8 cellular contexts compared by ENCODE assay signal in the genomic region with DNA sequence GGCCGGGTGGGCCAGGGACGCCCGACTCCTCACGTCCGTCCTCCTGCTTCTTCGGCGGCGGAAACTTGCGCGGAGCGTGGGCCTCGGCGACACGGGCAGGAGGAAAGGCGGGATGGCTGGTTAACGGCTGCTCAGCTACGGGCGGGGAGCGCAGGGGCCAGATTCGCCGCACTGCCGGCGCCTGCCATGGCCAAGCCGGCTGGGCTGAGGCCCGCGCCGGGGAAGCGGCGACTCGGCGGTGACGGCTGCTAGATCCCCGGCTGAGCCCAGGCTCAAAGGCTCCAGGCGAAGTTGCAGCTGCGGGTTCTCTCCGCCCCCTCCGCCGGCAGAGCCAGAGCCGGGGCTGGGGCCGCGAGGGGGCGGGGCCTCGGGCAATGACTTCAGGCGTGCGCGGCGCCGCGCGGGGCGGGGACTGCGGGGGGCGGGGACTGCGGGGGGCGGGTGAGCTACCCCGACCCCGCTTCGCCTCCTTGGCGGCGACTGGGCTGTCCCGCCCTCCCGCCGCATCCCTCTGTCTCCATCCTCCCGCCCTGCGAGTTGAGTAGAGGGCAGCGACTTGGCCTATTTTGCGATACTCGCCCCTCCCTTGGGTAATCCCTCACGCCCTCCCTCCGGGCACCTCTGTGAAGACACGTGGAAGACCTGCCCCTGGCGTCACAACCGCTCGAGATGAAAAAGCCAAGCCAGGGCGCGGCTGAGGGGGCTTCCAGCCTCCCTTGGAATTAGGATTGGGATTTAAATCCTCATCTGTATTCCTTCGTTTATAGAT. TPM values are rescaled to one million over a fixed set of nuclear protein-coding genes. Genes with fewer than 3 reads are reported as not detected.
DNase-seq lines count a peak whose midpoint lies in the region; ATAC-seq lines count a peak whose summit lies in the region.

A gene (minus strand): TSS at position 310 of the 769 bp plus-strand sequence. CDS start 322 bp downstream, outside the sequence.

- H3K27me3 ChIP-seq in HUES48 (ENCODE audit: control insufficient read depth, insufficient read depth, low read length) = peaks cover 13% of the 10 kb centered on the region
- H3K27me3 ChIP-seq in NT2/D1 (ENCODE audit: insufficient read depth, insufficient read length) = no peaks in the 10 kb centered on the region
- H3K27me3 ChIP-seq in endocrine pancreas (ENCODE audit: control insufficient read depth, insufficient read depth, low read length) = no peaks in the 10 kb centered on the region

- H3K9ac ChIP-seq in HUES48 (ENCODE audit: low read depth, low read length) (peak within 1 kb of the TSS; percentile 75), NT2/D1 (ENCODE audit: insufficient read length, low read depth) (peak within 1 kb of the TSS; percentile 90), endocrine pancreas (ENCODE audit: control insufficient read depth, insufficient read depth, low read length) (peak within 1 kb of the TSS; percentile 96)

- peak within 1 kb of the TSS; percentile 87 for H3K4me3 Mint-ChIP-seq in activated CD8-positive, alpha-beta memory T cell treated with anti-CD3 and anti-CD28 coated beads, Interleukin-2, amount 10 ng/mL, durations not matched to agents 7 days and 5 days

- no peaks in the 10 kb centered on the region for H3K27me3 Mint-ChIP-seq in activated CD8-positive, alpha-beta memory T cell treated with anti-CD3 and anti-CD28 coated beads, Interleukin-2, amount 10 ng/mL, durations not matched to agents 7 days and 5 days

- H3K4me1 ChIP-seq in HUES48 (ENCODE audit: control insufficient read depth, insufficient read depth, low read length) (peaks cover 24% of the 10 kb centered on the region), NT2/D1 (ENCODE audit: insufficient read depth, insufficient read length) (no peaks in the 10 kb centered on the region), endocrine pancreas (ENCODE audit: control insufficient read depth, insufficient read depth, low read length) (peaks cover 12% of the 10 kb centered on the region)

- DNase-seq in Caki2 (ENCODE audit: low read depth) (peak; percentile 77), NT2/D1 (ENCODE audit: low read depth, low spot score) (peak; percentile 73), mesenteric fat pad (ENCODE audit: low spot score) (peak; percentile 96)
- peak; percentile 92 for DNase-seq in activated CD8-positive, alpha-beta memory T cell treated with anti-CD3 and anti-CD28 coated beads, Interleukin-2, amount 10 ng/mL, durations not matched to agents 7 days and 5 days
- peak; percentile 81 for DNase-seq in stimulated activated CD8-positive, alpha-beta memory T cell treated with anti-CD3 and anti-CD28 coated beads, Interleukin-15, amount 100 ng/mL, for 24 hours (ENCODE audit: low read depth)

- no peaks in the 10 kb centered on the region for H3K9me3 Mint-ChIP-seq in activated CD8-positive, alpha-beta memory T cell treated with anti-CD3 and anti-CD28 coated beads, Interleukin-2, amount 10 ng/mL, durations not matched to agents 7 days and 5 days (ENCODE audit: low read depth)

- no peaks in the 10 kb centered on the region for H3K36me3 ChIP-seq in HUES48 (ENCODE audit: control insufficient read depth, insufficient read depth, low read length)
- H3K36me3 ChIP-seq in NT2/D1 (ENCODE audit: insufficient read depth, insufficient read length, low read length) = no peaks in the 10 kb centered on the region
- H3K36me3 ChIP-seq in endocrine pancreas (ENCODE audit: control insufficient read depth, insufficient read depth, low read length) = no peaks in the 10 kb centered on the region

- H3K27ac ChIP-seq in HUES48 (ENCODE audit: low read depth, low read length) = peak within 1 kb of the TSS; percentile 87

- H3K9me3 ChIP-seq in HUES48 (ENCODE audit: control insufficient read depth, insufficient read depth, low read length) (no peaks in the 10 kb centered on the region), NT2/D1 (ENCODE audit: insufficient read depth, low read length) (no peaks in the 10 kb centered on the region), endocrine pancreas (ENCODE audit: control insufficient read depth, low read length) (no peaks in the 10 kb centered on the region)

- in situ Hi-C loops in Caki2 (cut with HindIII; ENCODE audit: low pct_unique_long_range_greater_than_20kb, low sequenced_read_pairs) = no loop called here

- H3K4me1 Mint-ChIP-seq in activated CD8-positive, alpha-beta memory T cell treated with anti-CD3 and anti-CD28 coated beads, Interleukin-2, amount 10 ng/mL, durations not matched to agents 7 days and 5 days = peaks cover 39% of the 10 kb centered on the region

- H3K27ac Mint-ChIP-seq in activated CD8-positive, alpha-beta memory T cell treated with anti-CD3 and anti-CD28 coated beads, Interleukin-2, amount 10 ng/mL, durations not matched to agents 7 days and 5 days = peak within 1 kb of the TSS; percentile 88

- CTCF ChIA-PET in activated CD8-positive, alpha-beta memory T cell treated with anti-CD3 and anti-CD28 coated beads, Interleukin-2, amount 10 ng/mL, durations not matched to agents 7 days and 5 days (lab: Charles Lee) = interaction anchor here (0.9 to 1.4 kb wide), 6 partner anchors 8 to 149 kb away, joined by 3 to 7 read pairs (median 4); no protein-coding TSS in a partner anchor

- H3K4me3 ChIP-seq in HUES48 (ENCODE audit: low read depth, low read length) (peak within 1 kb of the TSS; percentile 97), NT2/D1 (ENCODE audit: insufficient read length, low read depth) (peak within 1 kb of the TSS; percentile 66), endocrine pancreas (ENCODE audit: control insufficient read depth, insufficient read depth, low read length) (peak within 1 kb of the TSS; percentile 53)

- peaks cover 18% of the 10 kb centered on the region for H3K36me3 Mint-ChIP-seq in activated CD8-positive, alpha-beta memory T cell treated with anti-CD3 and anti-CD28 coated beads, Interleukin-2, amount 10 ng/mL, durations not matched to agents 7 days and 5 days

- ATAC-seq in GM21423 (IDR thresholded peaks at IDR 0.05; ENCODE audit: unreplicated experiment) = peak; percentile 88
- peak; percentile 92 for ATAC-seq in activated CD8-positive, alpha-beta memory T cell treated with anti-CD3 and anti-CD28 coated beads, Interleukin-2, amount 10 ng/mL, durations not matched to agents 7 days and 5 days

RNA-seq across cellular contexts. Expression of the gene that starts here (rescaled TPM):
- 2.2 and 2.8 TPM in 2 replicates for total RNA-seq in Caki2 (2014; rRNA removed; shearing (Covaris generic); ENCODE audit: low replicate concordance)
- total RNA-seq in activated CD8-positive, alpha-beta memory T cell treated with anti-CD3 and anti-CD28 coated beads, Interleukin-2, amount 10 ng/mL, durations not matched to agents 7 days and 5 days = 10 to 100 TPM; 32.9 to 39.6 TPM
- total RNA-seq in mesenteric fat pad = 11.6 TPM

Comparison
In these comparisons a context has a peak if more than half of its experiments do, and no peak if none do; other contexts are left out.
1. Peak in every context shown above with its lines: DNase-seq, ATAC-seq, H3K4me3 ChIP-seq and H3K27ac ChIP-seq.